23 cellular contexts compared by ENCODE assay signal in genomic region chr6:131910956-131911355, GRCh38. TPM values are rescaled to one million over a fixed set of nuclear protein-coding genes. Genes with fewer than 3 reads are reported as not detected.
DNase-seq lines count a peak whose midpoint lies in the region; ATAC-seq, FAIRE-seq and TF ChIP-seq lines count a peak whose summit lies in the region.
"Had no signal": no experiment of that assay in that cellular context is flagged by ENCODE, and none has a peak within 500 bp of the region (broad histone marks: within the 10 kb centered on the region; RNA-seq: fewer than 3 reads in every experiment).

No MANE protein-coding gene starts in this region.

- H3K9me2 ChIP-seq in OCI-LY7 (ENCODE audit: insufficient read depth, low read length) (no peaks in the 10 kb centered on the region), neural cell (ENCODE audit: insufficient read depth, low read length) (no peaks in the 10 kb centered on the region)

- H3K4me1 ChIP-seq in HepG2 (ENCODE audit: insufficient read depth, low read length): peaks cover 17% of the 10 kb centered on the region
- H3K4me1 ChIP-seq in right lobe of liver: no peaks in the 10 kb centered on the region
- peaks cover 3% of the 10 kb centered on the region for H3K4me1 ChIP-seq in IMR-90 (ENCODE audit: control insufficient read depth, insufficient read depth, low read length)
- H3K4me1 ChIP-seq in OCI-LY7 (ENCODE audit: insufficient read depth, low read length, poor library complexity, severe bottlenecking): peaks cover 6% of the 10 kb centered on the region
- H3K4me1 ChIP-seq in heart right ventricle: peaks cover 0 to 4% (median 0%) of the 10 kb centered on the region in 9 donors

- H2BK15ac ChIP-seq in IMR-90 (ENCODE audit: low read depth, low read length): no peak overlapping the region

- CTCF ChIA-PET in HepG2 (lab: Yijun Ruan, JAX; ENCODE audit: low intra/inter-chr PET ratio, low total read pairs): interaction anchor here (2.8 kb wide), 1 partner anchor 216 kb away, joined by 35 read pairs; no protein-coding TSS in a partner anchor
- CTCF ChIA-PET in IMR-90 (lab: Yijun Ruan, JAX): interaction anchor here (2.4 kb wide), 1 partner anchor 215 kb away, joined by 30 read pairs; no protein-coding TSS in a partner anchor
- CTCF ChIA-PET in OCI-LY7 (lab: Charles Lee; ENCODE audit: unreplicated experiment): no interaction called here

- no peak overlapping the region for H3K4me3 ChIP-seq in HepG2 (replicated peaks in 1 of 3; ENCODE audit: insufficient read depth in 1 of 3, low read depth in 2 of 3, low read length in 3 of 3)
- H3K4me3 ChIP-seq in right lobe of liver: no peak overlapping the region
- no peak overlapping the region for H3K4me3 ChIP-seq in IMR-90 (ENCODE audit: insufficient read depth, low read depth, low read length)
- no peak overlapping the region for H3K4me3 ChIP-seq in OCI-LY7 (ENCODE audit: low read depth, low read length, poor library complexity, severe bottlenecking)
- H3K4me3 ChIP-seq in neural cell (ENCODE audit: low read length): no peak overlapping the region
- H3K4me3 ChIP-seq in heart right ventricle: no peak overlapping the region

- dilution Hi-C loops in IMR-90 (cut with HindIII; ENCODE audit: low sequenced_read_pairs, unreplicated experiment): no loop called here

- H3K18ac ChIP-seq in IMR-90 (ENCODE audit: low read depth, low read length): no peak overlapping the region

- H3K14ac ChIP-seq in IMR-90 (replicated peaks; ENCODE audit: low read depth, low read length): no peak overlapping the region

- H4K5ac ChIP-seq in IMR-90 (ENCODE audit: low read depth, low read length): no peak overlapping the region

- H4K91ac ChIP-seq in IMR-90 (ENCODE audit: insufficient read depth, low read depth, low read length): no peak overlapping the region

- no peak overlapping the region for H2AFZ ChIP-seq in HepG2 (ENCODE audit: low read length)
- no peak overlapping the region for H2AFZ ChIP-seq in IMR-90 (replicated peaks; ENCODE audit: low read length, poor library complexity)
- no peak overlapping the region for H2AFZ ChIP-seq in OCI-LY7 (ENCODE audit: low read length)
- no peak overlapping the region for H2AFZ ChIP-seq in neural cell (ENCODE audit: low read depth, low read length)

- WGBS in HepG2 (ENCODE audit: low lambda C conversion rate): 26% methylated on average over 4 of the region's 4 CpGs
- WGBS in right lobe of liver (ENCODE audit: insufficient coverage, low coverage, low lambda C conversion rate, missing lambda C conversion rate): 72% methylated on average over 4 of the region's 4 CpGs
- WGBS in IMR-90 (ENCODE audit: extremely low coverage in 2 of 2, insufficient read length in 1 of 2), 2 experiments: no CpG with 5 or more reads among the region's 4 CpGs
- 66 to 88% methylated on average over 4 of the region's 4 CpGs for WGBS in heart right ventricle, 2 donors

- H2BK20ac ChIP-seq in IMR-90 (ENCODE audit: low read depth, low read length): no peak overlapping the region; the same call in 1 of the 2 replicates

- H3K27ac ChIP-seq in HepG2 (ENCODE audit: extremely low read length, insufficient read depth, low read length) (no peak overlapping the region), right lobe of liver (no peak overlapping the region), IMR-90 (ENCODE audit: insufficient read depth, low read length) (no peak overlapping the region), OCI-LY7 (ENCODE audit: low read depth, low read length, poor library complexity, severe bottlenecking) (no peak overlapping the region), neural cell (ENCODE audit: low read length) (peak overlapping the region; percentile 20), heart right ventricle (no peak overlapping the region)

- TF ChIP-seq EP300 in HepG2 (IDR thresholded peaks at IDR 0.05; ENCODE audit: low read depth in 2 of 2, low read length in 2 of 2) (no peak), HepG2 (CRISPR knock-in tag; IDR thresholded peaks at IDR 0.05; ENCODE audit: borderline replicate concordance) (no peak), neural cell (conservative IDR thresholded peaks at IDR 0.05; ENCODE audit: poor library complexity, severe bottlenecking) (no peak)

- H3K79me2 ChIP-seq in HepG2 (ENCODE audit: insufficient read depth, low read length): no peaks in the 10 kb centered on the region
- no peaks in the 10 kb centered on the region for H3K79me2 ChIP-seq in OCI-LY7 (ENCODE audit: insufficient read depth, low read depth, low read length)
- no peaks in the 10 kb centered on the region for H3K79me2 ChIP-seq in neural cell (replicated peaks; ENCODE audit: insufficient read depth, low read length)

- H3K9me3 ChIP-seq in HepG2 (ENCODE audit: low read length): no peaks in the 10 kb centered on the region
- H3K9me3 ChIP-seq in right lobe of liver: no peaks in the 10 kb centered on the region
- H3K9me3 ChIP-seq in IMR-90 (ENCODE audit: control insufficient read depth, insufficient read depth, low read length): no peaks in the 10 kb centered on the region
- H3K9me3 ChIP-seq in OCI-LY7 (ENCODE audit: low read length): peaks cover 6% of the 10 kb centered on the region; the same call in 1 of the 2 replicates
- H3K9me3 ChIP-seq in neural cell (ENCODE audit: low read length): no peaks in the 10 kb centered on the region
- no peaks in the 10 kb centered on the region for H3K9me3 ChIP-seq in heart right ventricle

- H3K23ac ChIP-seq in IMR-90 (ENCODE audit: low read depth, low read length): no peak overlapping the region

- no peak overlapping the region for H2BK5ac ChIP-seq in IMR-90 (ENCODE audit: low read depth, low read length, poor library complexity, severe bottlenecking)

- in situ Hi-C loops in HepG2 (cut with HindIII; ENCODE audit: extremely low pct_ligation_motif_present, low pct_unique_long_range_greater_than_20kb): loop anchor here (5.0 kb wide), 1 partner anchor 219 kb away; no protein-coding TSS in a partner anchor
- in situ Hi-C loops in IMR-90 (cut with MboI; ENCODE audit: low sequenced_read_pairs): loop anchor here (5.0 kb wide), 1 partner anchor 219 kb away; no protein-coding TSS in a partner anchor

- H2BK120ac ChIP-seq in IMR-90 (ENCODE audit: low read depth, low read length): no peak overlapping the region

- H4K8ac ChIP-seq in IMR-90 (ENCODE audit: low read depth in 2 of 2, low read length in 2 of 2): no peak overlapping the region

- TF ChIP-seq POLR2A in HepG2 (IDR thresholded peaks at IDR 0.05; ENCODE audit: insufficient read depth in 1 of 2, low read depth in 2 of 2, low read length in 2 of 2) (no peak), right lobe of liver (IDR thresholded peaks at IDR 0.05) (no peak), IMR-90 (IDR thresholded peaks at IDR 0.05; ENCODE audit: low read depth, low read length) (no peak)

- H2AK5ac ChIP-seq in IMR-90 (ENCODE audit: low read depth, low read length): no peak overlapping the region

- no peak overlapping the region for H3K9ac ChIP-seq in HepG2 (ENCODE audit: insufficient read depth, low read depth, low read length)
- no peak overlapping the region for H3K9ac ChIP-seq in IMR-90 (ENCODE audit: low read depth, low read length)
- H3K9ac ChIP-seq in neural cell (ENCODE audit: low read length): no peak overlapping the region

- 0 out of 2 replicates have a peak, but pooled peaks cover 3% of the 10 kb centered on the region for H3K9me1 ChIP-seq in IMR-90 (ENCODE audit: insufficient read depth, low read length)

- H3K36me3 ChIP-seq in HepG2 (replicated peaks in 1 of 2; ENCODE audit: control insufficient read depth in 1 of 2, insufficient read depth in 2 of 2, low read length in 2 of 2) (no peaks in the 10 kb centered on the region), right lobe of liver (no peaks in the 10 kb centered on the region), IMR-90 (ENCODE audit: control insufficient read depth, insufficient read depth, low read length) (no peaks in the 10 kb centered on the region), OCI-LY7 (ENCODE audit: insufficient read depth, low read length) (0 out of 2 replicates have a peak, but pooled peaks cover 4% of the 10 kb centered on the region), neural cell (ENCODE audit: insufficient read depth, low read length) (no peaks in the 10 kb centered on the region), heart right ventricle (no peaks in the 10 kb centered on the region)

- no peak for TF ChIP-seq RAD21 in HepG2 (CRISPR knock-in tag; IDR thresholded peaks at IDR 0.05)
- TF ChIP-seq RAD21 in IMR-90 (IDR thresholded peaks at IDR 0.05; ENCODE audit: low read length): no peak
- no peak for TF ChIP-seq RAD21 in neural cell (conservative IDR thresholded peaks at IDR 0.05)

- no peak overlapping the region for H3K56ac ChIP-seq in IMR-90 (ENCODE audit: extremely low read depth, insufficient read depth, low read length)

- no peaks in the 10 kb centered on the region for H3K27me3 ChIP-seq in HepG2 (ENCODE audit: control insufficient read depth in 1 of 2, insufficient read depth in 2 of 2, low read length in 2 of 2)
- no peaks in the 10 kb centered on the region for H3K27me3 ChIP-seq in right lobe of liver
- H3K27me3 ChIP-seq in IMR-90 (ENCODE audit: control insufficient read depth, insufficient read depth, low read length): no peaks in the 10 kb centered on the region
- H3K27me3 ChIP-seq in neural cell (ENCODE audit: insufficient read depth, low read depth, low read length): no peaks in the 10 kb centered on the region
- H3K27me3 ChIP-seq in heart right ventricle: peaks cover 0 to 38% (median 14%) of the 10 kb centered on the region in 7 donors

- POLR2A ChIA-PET in HepG2 (lab: Yijun Ruan, JAX): no interaction called here
- POLR2A ChIA-PET in IMR-90 (lab: Charles Lee; ENCODE audit: unreplicated experiment): no interaction called here
- POLR2A ChIA-PET in OCI-LY7 (lab: Charles Lee): interaction anchor here (1.0 to 1.4 kb wide), 3 partner anchors 14 to 102 kb away, joined by 3 to 4 read pairs (median 4); no protein-coding TSS in a partner anchor

- H4K20me1 ChIP-seq in HepG2 (ENCODE audit: insufficient read depth, low read length): no peaks in the 10 kb centered on the region
- no peaks in the 10 kb centered on the region for H4K20me1 ChIP-seq in IMR-90 (ENCODE audit: insufficient read depth, low read length)
- H4K20me1 ChIP-seq in OCI-LY7 (ENCODE audit: insufficient read depth, low read length): no peaks in the 10 kb centered on the region
- no peaks in the 10 kb centered on the region for H4K20me1 ChIP-seq in neural cell (ENCODE audit: insufficient read depth)

- H3K4ac ChIP-seq in IMR-90 (ENCODE audit: low read depth, low read length): no peak overlapping the region

- DNase-seq in HepG2 (ENCODE audit: low spot score) (no peak), right lobe of liver (no peak), IMR-90 (no peak), OCI-LY7 (ENCODE audit: low spot score) (no peak), heart right ventricle (no peak), NCI-H128 (lab: John Stamatoyannopoulos, UW; ENCODE audit: unreplicated experiment) (no peak), NCI-H187 treated with DMSO at 0.1 percent for 48 hours (lab: John Stamatoyannopoulos, UW) (no peak)
- DNase-seq: C1 segment of cervical spinal cord; CD4-positive, alpha-beta memory T cell; COR-L47; DMS 273 treated with DMSO at 0.1 percent for 48 hours; NCI-H1048; NCI-H1436 treated with DMSO at 0.1 percent for 48 hours; NCI-H2029 treated with DMSO at 0.1 percent for 48 hours; NCI-H2171; NCI-H226; NCI-H510A treated with DMSO at 0.1 percent for 48 hours; NCI-H748 treated with DMSO at 0.1 percent for 48 hours; SHP77 treated with DMSO at 0.1 percent for 48 hours had no signal

- no peak for ATAC-seq in HepG2
- no peak for ATAC-seq in right lobe of liver
- ATAC-seq in IMR-90 (ENCODE audit: low read depth): no peak
- no peak for ATAC-seq in heart right ventricle
- ATAC-seq: HCT116 had no signal

- no peaks in the 10 kb centered on the region for H3K79me1 ChIP-seq in IMR-90 (ENCODE audit: low read depth in 1 of 2, low read length in 2 of 2)

- BruUV-seq in HepG2 (replicated peaks; lab: Mats Ljungman, UMichigan) (no TSS peak), IMR-90 (replicated peaks; lab: Mats Ljungman, UMichigan) (no TSS peak), OCI-LY7 (replicated peaks; lab: Mats Ljungman, UMichigan) (no TSS peak)

- H2AK9ac ChIP-seq in IMR-90 (replicated peaks; ENCODE audit: low read depth, low read length, poor library complexity): no peak overlapping the region

- H3K4me2 ChIP-seq in HepG2 (ENCODE audit: low read depth, low read length) (no peak overlapping the region), IMR-90 (ENCODE audit: low read depth, low read length) (no peak overlapping the region), OCI-LY7 (ENCODE audit: low read length) (0 out of 2 replicates have a peak overlapping the region, but pooled peaks have one; percentile 16), neural cell (ENCODE audit: low read length) (no peak overlapping the region)

- TF ChIP-seq CTCF in HepG2 (CRISPR knock-in tag; IDR thresholded peaks at IDR 0.05): no peak
- no peak for TF ChIP-seq CTCF in right lobe of liver (IDR thresholded peaks at IDR 0.05)
- no peak for TF ChIP-seq CTCF in IMR-90 (conservative IDR thresholded peaks at IDR 0.05; ENCODE audit: low read depth, low read length)
- TF ChIP-seq CTCF in OCI-LY7 (conservative IDR thresholded peaks at IDR 0.05; ENCODE audit: low read length): no peak
- TF ChIP-seq CTCF in neural cell (IDR thresholded peaks at IDR 0.05; ENCODE audit: poor library complexity, severe bottlenecking): no peak
- TF ChIP-seq CTCF in heart right ventricle (IDR thresholded peaks at IDR 0.05): no peak

- H3F3A ChIP-seq in neural cell (ENCODE audit: insufficient read depth, low read length, poor library complexity, severe bottlenecking): no peaks in the 10 kb centered on the region

- FAIRE-seq in HepG2 (lab: Jason Lieb, UNC): no peak
- FAIRE-seq: A204.1 had no signal

- intact Hi-C loops in HepG2 (cut with micrococcal nuclease; ENCODE audit: unreplicated experiment): loop anchor here (1.0 to 2.0 kb wide), 5 partner anchors 15 to 218 kb away; partner anchors contain the start of gene ENPP1
- intact Hi-C loops in right lobe of liver (cut with DNase I): loop anchor here in 1 of 2 donors (10.0 kb wide), 1 partner anchor 126 kb away; no protein-coding TSS in a partner anchor
- intact Hi-C loops in IMR-90 (cut with micrococcal nuclease): loop anchor here (5.0 kb wide), 3 partner anchors 104 to 219 kb away; partner anchors contain the start of gene ENPP1
- intact Hi-C loops in OCI-LY7 (cut with micrococcal nuclease; ENCODE audit: unreplicated experiment): loop anchor here (10.0 kb wide), 3 partner anchors 604 to 904 kb away; partner anchors contain the start of genes RPS12 and STX7
- intact Hi-C loops in heart right ventricle (cut with DNase I): loop anchor here in 9 of 10 donors (2.0 to 10.0 kb wide), 6 partner anchors 126 to 574 kb away; no protein-coding TSS in a partner anchor

RNA-seq across cellular contexts. Expression of gene CCN2, which starts 40.2 kb away (rescaled TPM):
- 29.6 and 34.7 TPM in 2 replicates for total RNA-seq in HepG2 (2016; rRNA removed; fragmentation: Illumina TruSeq; extraction: Trizol)
- total RNA-seq in HepG2 (2016; cell fraction: cytosol; rRNA removed; fragmentation: Illumina TruSeq; extraction: Trizol; ENCODE audit: low read depth): 7.2 and 7.8 TPM in 2 replicates
- 27.0 and 36.5 TPM in 2 replicates for total RNA-seq in HepG2 (2016; cell fraction: insoluble cytoplasmic fraction; rRNA removed; fragmentation: Illumina TruSeq; extraction: Trizol)
- 29.3 and 34.9 TPM in 2 replicates for total RNA-seq in HepG2 (2016; cell fraction: membrane; rRNA removed; fragmentation: Illumina TruSeq; extraction: Trizol)
- 91.2 and 104 TPM in 2 replicates for total RNA-seq in HepG2 (2016; cell fraction: nucleus; rRNA removed; fragmentation: Illumina TruSeq; extraction: Trizol)
- 316 and 375 TPM in 2 replicates for polyA plus RNA-seq in HepG2 (2011; rRNA removed)
- polyA plus RNA-seq in HepG2 (2011; cell fraction: cytosol; rRNA removed): 191 and 283 TPM in 2 replicates
- 458 and 601 TPM in 2 replicates for polyA plus RNA-seq in HepG2 (2011; cell fraction: nucleus; rRNA removed)
- polyA plus RNA-seq in HepG2 (2012): 765 and 789 TPM in 2 replicates
- 7.8 and 8.0 TPM in 2 replicates for polyA plus RNA-seq in HepG2 (2016; cell fraction: cytosol; fragmentation: Illumina TruSeq; extraction: Trizol; ENCODE audit: low read depth)
- polyA plus RNA-seq in HepG2 (2016; cell fraction: insoluble cytoplasmic fraction; fragmentation: Illumina TruSeq; extraction: Trizol; ENCODE audit: low read depth): 36.0 and 46.4 TPM in 2 replicates
- 18.5 and 20.3 TPM in 2 replicates for polyA plus RNA-seq in HepG2 (2016; cell fraction: membrane; fragmentation: Illumina TruSeq; extraction: Trizol; ENCODE audit: low read depth)
- 252 and 258 TPM in 2 replicates for polyA plus RNA-seq in HepG2 (2016; cell fraction: nucleus; fragmentation: Illumina TruSeq; extraction: Trizol; ENCODE audit: insufficient read depth, low read depth)
- 0.21 and 276 TPM in 2 replicates for polyA minus RNA-seq in HepG2 (2011; rRNA and poly(A)+ RNA removed; ENCODE audit: low replicate concordance)
- 404 and 475 TPM in 2 replicates for polyA minus RNA-seq in HepG2 (2011; cell fraction: cytosol; rRNA and poly(A)+ RNA removed)
- polyA minus RNA-seq in HepG2 (2011; cell fraction: nucleus; rRNA and poly(A)+ RNA removed): 171 and 228 TPM in 2 replicates
- 10 to 100 TPM in 5 of 6 experiments, 1 to 10 TPM in 1; 3.4 to 82.9 (median 54.3) TPM for total RNA-seq in right lobe of liver
- 148 and 211 TPM in 2 replicates for total RNA-seq in IMR-90 (2012; rRNA removed)
- polyA plus RNA-seq in IMR-90 (2012; rRNA removed): 1,205 and 1,345 TPM in 2 replicates
- polyA plus RNA-seq in IMR-90 (2012; cell fraction: cytosol; rRNA removed): 703 and 2,182 TPM in 2 replicates
- 1,717 and 1,819 TPM in 2 replicates for polyA plus RNA-seq in IMR-90 (2012; cell fraction: nucleus; rRNA removed; ENCODE audit: low replicate concordance)
- total RNA-seq in OCI-LY7 (2014; rRNA removed; shearing (Covaris generic)): not detected in 2 replicates
- total RNA-seq in OCI-LY7 (2022): 0.36 TPM in 1 of 2 replicates, not detected in the other
- 1.5 and 2.3 TPM in 2 replicates for polyA plus RNA-seq in neural cell
- 0.73 and 3.2 TPM in 2 replicates for polyA minus RNA-seq in neural cell
- 10 to 100 TPM in 9 of 10 donors, 1 to 10 TPM in 1; 6.1 to 60.5 (median 40.7) TPM for total RNA-seq in heart right ventricle
- 10 to 100 TPM in 1 of 2 donors, 1 to 10 TPM in 1; 6.5 to 71.3 TPM for polyA plus RNA-seq in heart right ventricle
- total RNA-seq: CD4-positive, alpha-beta memory T cell; T-helper 1 cell treated with Interleukin-12 subunit alpha and Interleukin-12 subunit beta and Interleukin-4 antibody, amounts not matched to agents 30 ng/mL and 1 ng/mL, for 36 hours had no signal
- polyA plus RNA-seq: CD4-positive, alpha-beta memory T cell had no signal
